ENCODE assay signal across 8 cellular contexts in genomic region chr2:74471332-74472065, GRCh38. TPM values are rescaled to one million over a fixed set of nuclear protein-coding genes. Genes with fewer than 3 reads are reported as not detected.
DNase-seq lines count a peak whose midpoint lies in the region; ATAC-seq and TF ChIP-seq lines count a peak whose summit lies in the region.

No MANE protein-coding gene starts in this region.

- TF ChIP-seq CTCF in heart right ventricle (IDR thresholded peaks at IDR 0.05) (no peak), mammary epithelial cell (conservative IDR thresholded peaks at IDR 0.05 in 1 of 2, IDR thresholded peaks at IDR 0.05 in 1 of 2; ENCODE audit: extremely low read depth in 1 of 2, insufficient read depth in 1 of 2, low read depth in 1 of 2, low read length in 2 of 2) (no peak), vagina (IDR thresholded peaks at IDR 0.05) (no peak)

- no peaks in the 10 kb centered on the region for H3K79me2 ChIP-seq in mammary epithelial cell (ENCODE audit: insufficient read depth, low read length)

- CTCF ChIA-PET in mammary epithelial cell (lab: Charles Lee; ENCODE audit: low non-redundant PET), result no interaction called here

- 58 to 62% methylated on average over 16 of the region's 16 CpGs for WGBS in heart right ventricle, 2 donors
- 42% methylated on average over 5 of the region's 16 CpGs for WGBS in mammary epithelial cell (ENCODE audit: low coverage, missing lambda C conversion rate)
- WGBS in mesodermal cell (ENCODE audit: insufficient coverage in 2 of 2), 2 experiments, result 82 to 93% methylated on average over 8 to 9 of the region's 16 CpGs

- no peak for DNase-seq in heart right ventricle
- DNase-seq in left cardiac atrium, result no peak
- no peak for DNase-seq in mammary epithelial cell
- no peak for DNase-seq in vagina (ENCODE audit: extremely low spot score in 2 of 2)
- no peak for DNase-seq in NCI-H345 treated with DMSO at 0.1 percent for 48 hours (lab: John Stamatoyannopoulos, UW; ENCODE audit: unreplicated experiment)
- no peak for DNase-seq in NCI-H1092 (lab: John Stamatoyannopoulos, UW)
- no peak for DNase-seq in activated CD4-positive, alpha-beta T cell treated with anti-CD3 and anti-CD28 coated beads for 1 hour

- ATAC-seq in heart right ventricle (peak in 1 of 8 donors; percentile 5), left cardiac atrium (no peak)

- peak overlapping the region; percentile 97 for H3K4me2 ChIP-seq in mammary epithelial cell (ENCODE audit: insufficient read depth, low read depth, low read length)

- peak overlapping the region; percentile 46 to 87 (median 80) for H3K4me3 ChIP-seq in heart right ventricle
- peak overlapping the region; percentile 52 to 79 (median 67) for H3K4me3 ChIP-seq in mammary epithelial cell (replicated peaks in 1 of 3; ENCODE audit: insufficient read depth in 1 of 3, low read depth in 2 of 3, low read length in 3 of 3)
- peak overlapping the region; percentile 79 for H3K4me3 ChIP-seq in mesodermal cell (ENCODE audit: extremely low read depth, insufficient read depth, low read length, poor library complexity, severe bottlenecking)
- H3K4me3 ChIP-seq in vagina, result peak overlapping the region; percentile 60 to 91

- peak overlapping the region; percentile 93 for H2AFZ ChIP-seq in mammary epithelial cell (ENCODE audit: low read depth, low read length)

- dilution Hi-C loops in mammary epithelial cell (cut with HindIII; ENCODE audit: low sequenced_read_pairs), result loop anchor here (5.0 kb wide), 1 partner anchor 106 kb away; no protein-coding TSS in a partner anchor

- H3K9me3 ChIP-seq in heart right ventricle, result no peaks in the 10 kb centered on the region
- H3K9me3 ChIP-seq in mammary epithelial cell (replicated peaks; ENCODE audit: insufficient read depth, low read length), result no peaks in the 10 kb centered on the region
- H3K9me3 ChIP-seq in mesodermal cell (ENCODE audit: control insufficient read depth, low read length), result no peaks in the 10 kb centered on the region
- H3K9me3 ChIP-seq in vagina, result no peaks in the 10 kb centered on the region

- BruUV-seq in mammary epithelial cell (replicated peaks; lab: Mats Ljungman, UMichigan), result no TSS peak

- TF ChIP-seq POLR2A in vagina (IDR thresholded peaks at IDR 0.05), result no peak

- no peaks in the 10 kb centered on the region for H4K20me1 ChIP-seq in mammary epithelial cell (ENCODE audit: insufficient read depth, low read length)

- peak overlapping the region; percentile 73 for H3K9ac ChIP-seq in mammary epithelial cell (ENCODE audit: insufficient read depth, low read length)

- H3K27ac ChIP-seq in heart right ventricle (peak overlapping the region; percentile 50 to 95 (median 88)), mammary epithelial cell (ENCODE audit: insufficient read depth, low read depth, low read length) (peak overlapping the region; percentile 85), mesodermal cell (ENCODE audit: low read depth, low read length, severe bottlenecking) (peak overlapping the region; percentile 66), vagina (peak overlapping the region; percentile 84)

- in situ Hi-C loops in mammary epithelial cell (cut with MboI; ENCODE audit: low sequenced_read_pairs in 2 of 2), result no loop called here

- H3K36me3 ChIP-seq in heart right ventricle (peaks cover 0 to 34% (median 13%) of the 10 kb centered on the region in 9 donors), mammary epithelial cell (ENCODE audit: insufficient read depth, low read length) (peaks cover 2% of the 10 kb centered on the region), mesodermal cell (ENCODE audit: control insufficient read depth, insufficient read depth, low read length) (peaks cover 25% of the 10 kb centered on the region), vagina (peaks cover 0 to 15% of the 10 kb centered on the region in 2 donors)

- intact Hi-C loops in heart right ventricle (cut with DNase I), result loop anchor here in 2 of 10 donors (1.0 to 5.0 kb wide), 3 partner anchors 13 to 54 kb away; partner anchors contain the start of genes INO80B (in 1 of the 2) and WBP1 (in 1 of the 2)
- intact Hi-C loops in left cardiac atrium (cut with DNase I), result no loop called here
- intact Hi-C loops in mammary epithelial cell (cut with micrococcal nuclease), result loop anchor here (1.0 kb wide), 2 partner anchors 11 to 17 kb away; partner anchors contain the start of gene CCDC142
- intact Hi-C loops in vagina (cut with DNase I), result no loop called here

- H3K27me3 ChIP-seq in heart right ventricle, result no peaks in the 10 kb centered on the region
- no peaks in the 10 kb centered on the region for H3K27me3 ChIP-seq in mammary epithelial cell (ENCODE audit: insufficient read depth, low read length)
- H3K27me3 ChIP-seq in vagina, result no peaks in the 10 kb centered on the region

- H3K4me1 ChIP-seq in heart right ventricle (peaks cover 5 to 34% (median 25%) of the 10 kb centered on the region in 9 donors), mammary epithelial cell (ENCODE audit: insufficient read depth, low read length) (peaks cover 14% of the 10 kb centered on the region), mesodermal cell (ENCODE audit: control insufficient read depth, insufficient read depth, low read length, poor library complexity, severe bottlenecking) (peaks cover 7% of the 10 kb centered on the region), vagina (peaks cover 22% of the 10 kb centered on the region)

RNA-seq across cellular contexts. Expression of gene MRPL53, which starts 1.0 kb away (rescaled TPM):
- total RNA-seq in heart right ventricle, result 100 to 1,000 TPM; 136 to 188 (median 150) TPM
- polyA plus RNA-seq in heart right ventricle, result 100 to 1,000 TPM in 1 of 2 donors, 10 to 100 TPM in 1; 92.3 to 123 TPM
- total RNA-seq in left cardiac atrium, result 100 to 1,000 TPM; 110 to 127 TPM
- 10 to 100 TPM in 1 of 2 donors, 1 to 10 TPM in 1; 9.3 to 70.1 TPM for total RNA-seq in mammary epithelial cell
- 49.6 TPM for polyA plus RNA-seq in mammary epithelial cell
- 15.0 TPM for polyA minus RNA-seq in mammary epithelial cell
- 50.1 TPM for polyA plus RNA-seq in mesodermal cell (2013, experiment 1 of 2)
- 49.0 TPM for polyA plus RNA-seq in mesodermal cell (2013, experiment 2 of 2)
- total RNA-seq in vagina, result 40.3 TPM

RNA-seq across cellular contexts. Expression of gene MOGS, which starts 6.3 kb away (rescaled TPM):
- total RNA-seq in heart right ventricle (10 to 100 TPM; 12.1 to 28.3 (median 18.0) TPM), left cardiac atrium (10 to 100 TPM; 25.3 to 32.7 TPM), mammary epithelial cell (10 to 100 TPM; 67.2 to 67.8 TPM), vagina (23.6 TPM)
- polyA plus RNA-seq in heart right ventricle (10 to 100 TPM; 25.6 to 30.4 TPM), mammary epithelial cell (57.4 TPM)
- 129 TPM for polyA minus RNA-seq in mammary epithelial cell
- polyA plus RNA-seq in mesodermal cell (2013, experiment 1 of 2), result 53.3 TPM
- 45.8 TPM for polyA plus RNA-seq in mesodermal cell (2013, experiment 2 of 2)

RNA-seq across cellular contexts. Expression of gene CCDC142, which starts 11.3 kb away (rescaled TPM):
- 10 to 100 TPM in 1 of 10 donors, 1 to 10 TPM in 9; 2.3 to 11.7 (median 5.5) TPM for total RNA-seq in heart right ventricle
- 10 to 100 TPM in 1 of 2 donors, 1 to 10 TPM in 1; 3.2 to 13.2 TPM for polyA plus RNA-seq in heart right ventricle
- total RNA-seq in left cardiac atrium, result 1 to 10 TPM; 6.8 to 8.8 TPM
- 10 to 100 TPM; 13.0 to 18.2 TPM for total RNA-seq in mammary epithelial cell
- polyA plus RNA-seq in mammary epithelial cell, result 8.2 TPM
- polyA minus RNA-seq in mammary epithelial cell, result 42.6 TPM
- 6.1 TPM for polyA plus RNA-seq in mesodermal cell (2013, experiment 1 of 2)
- polyA plus RNA-seq in mesodermal cell (2013, experiment 2 of 2), result 5.8 TPM
- total RNA-seq in vagina, result 41.3 TPM

RNA-seq across cellular contexts. Expression of gene TTC31, which starts 11.4 kb away (rescaled TPM):
- total RNA-seq in heart right ventricle (10 to 100 TPM in 5 of 10 donors, 1 to 10 TPM in 5; 7.2 to 12.1 (median 9.4) TPM), left cardiac atrium (10 to 100 TPM; 11.9 TPM), mammary epithelial cell (10 to 100 TPM; 11.5 to 22.0 TPM), vagina (11.8 TPM)
- polyA plus RNA-seq in heart right ventricle (10 to 100 TPM in 1 of 2 donors, 1 to 10 TPM in 1; 8.4 to 18.7 TPM), mammary epithelial cell (17.6 TPM)
- polyA minus RNA-seq in mammary epithelial cell, result 15.0 TPM
- 17.0 TPM for polyA plus RNA-seq in mesodermal cell (2013, experiment 1 of 2)
- polyA plus RNA-seq in mesodermal cell (2013, experiment 2 of 2), result 16.1 TPM

RNA-seq across cellular contexts. Expression of gene WBP1, which starts 13.3 kb away (rescaled TPM):
- total RNA-seq in heart right ventricle, result 10 to 100 TPM; 34.8 to 54.1 (median 45.8) TPM
- polyA plus RNA-seq in heart right ventricle, result 10 to 100 TPM; 39.4 to 59.8 TPM
- total RNA-seq in left cardiac atrium, result 10 to 100 TPM; 42.2 to 56.7 TPM
- 10 to 100 TPM; 42.7 to 79.3 TPM for total RNA-seq in mammary epithelial cell
- polyA plus RNA-seq in mammary epithelial cell, result 71.6 TPM
- 64.7 TPM for polyA minus RNA-seq in mammary epithelial cell
- polyA plus RNA-seq in mesodermal cell (2013, experiment 1 of 2), result 85.4 TPM
- polyA plus RNA-seq in mesodermal cell (2013, experiment 2 of 2), result 71.8 TPM
- 63.1 TPM for total RNA-seq in vagina
